ENCODE assay signal across 22 cellular contexts in genomic region chr4:5553801-5554200, GRCh38.
"Had no signal": no experiment of that assay in that cellular context is flagged by ENCODE, and none has a peak within 500 bp of the region (broad histone marks: within the 10 kb centered on the region; RNA-seq: fewer than 3 reads in every experiment).

No MANE protein-coding gene starts in this region.

- DNase-seq: Karpas-422; KG1; MG63; NCI-H1092 treated with DMSO at 0.1 percent for 48 hours; NCI-H1436; NCI-H187; NCI-H2029; NCI-H2081 treated with DMSO at 0.1 percent for 48 hours; NCI-H2171; NCI-H226; NCI-H446; NCI-H510A; NCI-H524 treated with DMSO at 0.1 percent for 48 hours; NCI-H69; NCI-H774; NK-92 treated with Interleukin-12 subunit alpha and Interleukin-12 subunit beta, amount 100 ng/mL, for 24 hours; PC-3; SHP77; SJCRH30 had no signal

- ATAC-seq: Panc1, PC-3, SK-N-SH treated with all-trans-retinoic acid at 6 μM for 48 hours had no signal

- H3K4me3 ChIP-seq: MG63, SJCRH30 had no signal

- H3K4me1 ChIP-seq: SJCRH30 had no signal

- H3K27me3 ChIP-seq: MG63, SJCRH30 had no signal

- H3K9me3 ChIP-seq: MG63 had no signal

- H3K36me3 ChIP-seq: MG63 had no signal

- H3K27ac ChIP-seq: RWPE1, SJCRH30 had no signal
